Comparison of ENCODE assay signal across 11 cellular contexts in genomic region chr16:75122609-75123008, GRCh38.
"Had no signal": no experiment of that assay in that cellular context is flagged by ENCODE, and none has a peak within 500 bp of the region (broad histone marks: within the 10 kb centered on the region; RNA-seq: fewer than 3 reads in every experiment).

No MANE protein-coding gene starts in this region.

- H3K4me3 ChIP-seq: GM23248, GM23338, HAP-1 had no signal

- H3K4me3 Mint-ChIP-seq: GM23338, H9, HFFc6 had no signal

- H3K27ac ChIP-seq: GM23248 had no signal

- FAIRE-seq: H1, H54 had no signal

- DNase-seq: GM23248, GOT3, H7, HCEC 1CT, HFFc6 had no signal

- H3K36me3 ChIP-seq: HAP-1 had no signal

- H2AFZ ChIP-seq: GM23248, GM23338 had no signal

- H3K4me1 ChIP-seq: HAP-1 had no signal

- H3K27ac Mint-ChIP-seq: GM23338, H9, HFFc6 had no signal

- H3K9ac ChIP-seq: GM23248 had no signal

- ATAC-seq: GM23338, HCT116 had no signal

- H3K4me2 ChIP-seq: GM23338 had no signal
